ENCODE assay signal across 8 cellular contexts in the genomic region with DNA sequence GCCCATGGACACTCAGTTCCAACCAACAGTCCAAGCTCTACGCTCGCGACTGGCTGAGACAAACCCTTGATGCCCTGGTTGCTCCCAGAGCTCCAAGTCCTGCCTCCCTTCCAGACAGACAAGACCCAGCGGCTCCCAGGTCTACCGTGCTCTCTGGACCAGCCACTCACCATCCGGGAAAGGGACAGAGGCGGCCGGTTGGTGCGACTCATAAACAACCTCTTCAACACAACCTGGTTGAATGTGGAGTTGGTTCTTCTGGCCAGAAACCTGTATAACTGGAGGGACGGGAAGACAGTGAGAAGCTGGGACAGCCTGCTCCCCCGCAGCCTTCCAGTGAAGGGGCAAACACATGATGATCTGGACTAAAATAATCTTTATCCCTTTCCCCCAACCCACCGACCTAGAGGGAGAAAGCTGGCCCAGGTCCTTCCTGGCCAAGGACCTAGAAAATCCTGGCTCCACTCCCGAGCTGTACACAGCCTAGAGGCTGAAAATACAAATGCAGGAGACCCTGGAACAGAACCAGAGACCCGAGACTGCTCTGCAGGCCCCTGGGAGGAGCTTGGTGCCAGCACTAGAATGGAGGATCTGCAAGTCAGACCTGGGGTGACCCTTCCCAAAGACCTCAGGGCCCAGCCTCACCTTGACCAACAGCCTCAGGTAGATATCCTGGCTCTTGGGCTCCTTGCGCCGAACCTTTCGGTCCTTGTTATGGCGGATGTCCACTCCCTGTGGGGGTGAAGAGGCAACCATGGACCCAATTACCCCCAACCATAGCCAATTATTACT. TPM values are rescaled to one million over a fixed set of nuclear protein-coding genes. Genes with fewer than 3 reads are reported as not detected.
DNase-seq lines count a peak whose midpoint lies in the region; ATAC-seq, FAIRE-seq and TF ChIP-seq lines count a peak whose summit lies in the region.
"Had no signal": no experiment of that assay in that cellular context is flagged by ENCODE, and none has a peak within 500 bp of the region (broad histone marks: within the 10 kb centered on the region; RNA-seq: fewer than 3 reads in every experiment).

No MANE protein-coding gene starts in this region.

- H3K9me3 Mint-ChIP-seq in WTC11, result no peaks in the 10 kb centered on the region

- no peak for TF ChIP-seq CTCF in WTC11 (IDR thresholded peaks at IDR 0.05)

- H3K27me3 ChIP-seq in HAP-1 (ENCODE audit: low read depth) (no peaks in the 10 kb centered on the region), right cardiac atrium (ENCODE audit: control insufficient read depth, insufficient read depth) (no peaks in the 10 kb centered on the region), small intestine (ENCODE audit: control insufficient read depth in 2 of 2, insufficient read depth in 2 of 2, low read length in 2 of 2) (no peaks in the 10 kb centered on the region)

- peak overlapping the region; percentile 99 for H3K4me3 Mint-ChIP-seq in WTC11

- H3K27ac Mint-ChIP-seq in WTC11, result peak overlapping the region; percentile 100

- DNase-seq in HAP-1 (ENCODE audit: low spot score in 2 of 2), result peak in 1 of 2 experiments; percentile 29
- no peak for DNase-seq in WTC11 (ENCODE audit: low spot score)
- no peak for DNase-seq in right cardiac atrium
- DNase-seq in small intestine, result peak; percentile 38
- DNase-seq in RCC 7860 (ENCODE audit: low spot score), result no peak
- no peak for DNase-seq in NCI-H1048 (lab: John Stamatoyannopoulos, UW)
- DNase-seq in activated effector memory CD4-positive, alpha-beta T cell treated with Interleukin-2 at 50 U/mL for 16 hours, result no peak
- DNase-seq: effector CD4-positive, alpha-beta T cell had no signal

- H3K4me3 ChIP-seq in HAP-1 (peak overlapping the region; percentile 96), right cardiac atrium (ENCODE audit: low read length) (peak overlapping the region; percentile 69), small intestine (ENCODE audit: low read depth in 1 of 2, low read length in 2 of 2) (peak overlapping the region; percentile 34 to 81)

- 61% methylated on average over 18 of the region's 18 CpGs for WGBS in right cardiac atrium
- WGBS in small intestine, 3 donors, result 28 to 48% (median 29%) methylated on average over 18 of the region's 18 CpGs

- ATAC-seq in WTC11 (no peak), right cardiac atrium (no peak)

- intact Hi-C loops in right cardiac atrium (cut with DNase I), result no loop called here

- peaks cover 42% of the 10 kb centered on the region for H3K36me3 Mint-ChIP-seq in WTC11

- FAIRE-seq in small intestine (lab: Jason Lieb, UNC) (no peak), RCC 7860 (lab: Jason Lieb, UNC) (no peak)

- peaks cover 25% of the 10 kb centered on the region for H3K4me1 ChIP-seq in HAP-1
- peaks cover 5% of the 10 kb centered on the region for H3K4me1 ChIP-seq in right cardiac atrium (ENCODE audit: control insufficient read depth, insufficient read depth, low read length)
- peaks cover 0 to 5% of the 10 kb centered on the region in 2 donors for H3K4me1 ChIP-seq in small intestine (ENCODE audit: control insufficient read depth in 2 of 2, insufficient read depth in 1 of 2, low read depth in 1 of 2, low read length in 1 of 2)

- H3K4me1 Mint-ChIP-seq in WTC11, result peaks cover 59% of the 10 kb centered on the region

- in situ Hi-C loops in HAP-1 (cut with MboI; ENCODE audit: low sequenced_read_pairs), result no loop called here

- H3K36me3 ChIP-seq in HAP-1 (replicated peaks) (peaks cover 44% of the 10 kb centered on the region), small intestine (ENCODE audit: control insufficient read depth in 2 of 2, insufficient read depth in 2 of 2, low read length in 2 of 2) (peaks cover 0 to 16% of the 10 kb centered on the region in 2 donors)

- POLR2A ChIA-PET in WTC11 (lab: Charles Lee), result interaction anchor here (1.1 to 2.8 kb wide), 2 partner anchors 10 to 13 kb away, joined by 3 to 23 read pairs; no protein-coding TSS in a partner anchor

- no peaks in the 10 kb centered on the region for H3K9me3 ChIP-seq in HAP-1
- no peaks in the 10 kb centered on the region for H3K9me3 ChIP-seq in right cardiac atrium (ENCODE audit: control insufficient read depth, low read length)
- no peaks in the 10 kb centered on the region for H3K9me3 ChIP-seq in small intestine (ENCODE audit: control insufficient read depth, low read depth)

- H3K27ac ChIP-seq in right cardiac atrium (ENCODE audit: low read length), result no peak overlapping the region
- peak overlapping the region; percentile 90 to 95 for H3K27ac ChIP-seq in small intestine (ENCODE audit: low read depth in 1 of 2, low read length in 1 of 2)

- CTCF ChIA-PET in WTC11 (lab: Charles Lee), result interaction anchor here (1.0 to 1.3 kb wide), 2 partner anchors 8 to 13 kb away, joined by 3 to 10 read pairs; no protein-coding TSS in a partner anchor

- no peaks in the 10 kb centered on the region; the same call in 1 of the 2 replicates for H3K27me3 Mint-ChIP-seq in WTC11 (ENCODE audit: low read depth)

TF ChIP-seq in WTC11, 78 proteins besides CTCF, POLR2A, EP300 and RAD21 (continues in another document):
- TF ChIP-seq ZNF263 (CRISPR knock-in tag; IDR thresholded peaks at IDR 0.05; ENCODE audit: low read depth) (no peak), RELA (CRISPR knock-in tag; IDR thresholded peaks at IDR 0.05; ENCODE audit: borderline replicate concordance) (no peak), FOXJ3 (CRISPR knock-in tag; IDR thresholded peaks at IDR 0.05; ENCODE audit: borderline replicate concordance) (no peak), CREB1 (CRISPR knock-in tag; IDR thresholded peaks at IDR 0.05) (no peak), ATF1 (CRISPR knock-in tag; IDR thresholded peaks at IDR 0.05) (no peak), KAT7 (CRISPR knock-in tag; IDR thresholded peaks at IDR 0.05; ENCODE audit: borderline replicate concordance) (no peak), CBFB (CRISPR knock-in tag; IDR thresholded peaks at IDR 0.05; ENCODE audit: low read depth) (no peak), JUN (CRISPR knock-in tag; IDR thresholded peaks at IDR 0.05) (no peak), FOXP1 (CRISPR knock-in tag; IDR thresholded peaks at IDR 0.05; ENCODE audit: borderline replicate concordance) (no peak), OVOL2 (CRISPR knock-in tag; IDR thresholded peaks at IDR 0.05; ENCODE audit: borderline replicate concordance) (no peak), ESRRA (CRISPR knock-in tag; IDR thresholded peaks at IDR 0.05; ENCODE audit: borderline replicate concordance) (no peak), FOXK1 (CRISPR knock-in tag; IDR thresholded peaks at IDR 0.05) (no peak), JAZF1 (CRISPR knock-in tag; IDR thresholded peaks at IDR 0.05) (no peak), NFYB (CRISPR knock-in tag; conservative IDR thresholded peaks at IDR 0.05; ENCODE audit: low read depth) (no peak), MYBL2 (CRISPR knock-in tag; IDR thresholded peaks at IDR 0.05) (no peak)
- TF ChIP-seq, protein P1, sequence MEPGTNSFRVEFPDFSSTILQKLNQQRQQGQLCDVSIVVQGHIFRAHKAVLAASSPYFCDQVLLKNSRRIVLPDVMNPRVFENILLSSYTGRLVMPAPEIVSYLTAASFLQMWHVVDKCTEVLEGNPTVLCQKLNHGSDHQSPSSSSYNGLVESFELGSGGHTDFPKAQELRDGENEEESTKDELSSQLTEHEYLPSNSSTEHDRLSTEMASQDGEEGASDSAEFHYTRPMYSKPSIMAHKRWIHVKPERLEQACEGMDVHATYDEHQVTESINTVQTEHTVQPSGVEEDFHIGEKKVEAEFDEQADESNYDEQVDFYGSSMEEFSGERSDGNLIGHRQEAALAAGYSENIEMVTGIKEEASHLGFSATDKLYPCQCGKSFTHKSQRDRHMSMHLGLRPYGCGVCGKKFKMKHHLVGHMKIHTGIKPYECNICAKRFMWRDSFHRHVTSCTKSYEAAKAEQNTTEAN (CRISPR knock-in tag; IDR thresholded peaks at IDR 0.05), result no peak
- TF ChIP-seq, protein P2, sequence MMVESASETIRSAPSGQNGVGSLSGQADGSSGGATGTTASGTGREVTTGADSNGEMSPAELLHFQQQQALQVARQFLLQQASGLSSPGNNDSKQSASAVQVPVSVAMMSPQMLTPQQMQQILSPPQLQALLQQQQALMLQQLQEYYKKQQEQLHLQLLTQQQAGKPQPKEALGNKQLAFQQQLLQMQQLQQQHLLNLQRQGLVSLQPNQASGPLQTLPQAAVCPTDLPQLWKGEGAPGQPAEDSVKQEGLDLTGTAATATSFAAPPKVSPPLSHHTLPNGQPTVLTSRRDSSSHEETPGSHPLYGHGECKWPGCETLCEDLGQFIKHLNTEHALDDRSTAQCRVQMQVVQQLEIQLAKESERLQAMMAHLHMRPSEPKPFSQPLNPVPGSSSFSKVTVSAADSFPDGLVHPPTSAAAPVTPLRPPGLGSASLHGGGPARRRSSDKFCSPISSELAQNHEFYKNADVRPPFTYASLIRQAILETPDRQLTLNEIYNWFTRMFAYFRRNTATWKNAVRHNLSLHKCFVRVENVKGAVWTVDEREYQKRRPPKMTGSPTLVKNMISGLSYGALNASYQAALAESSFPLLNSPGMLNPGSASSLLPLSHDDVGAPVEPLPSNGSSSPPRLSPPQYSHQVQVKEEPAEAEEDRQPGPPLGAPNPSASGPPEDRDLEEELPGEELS (CRISPR knock-in tag; IDR thresholded peaks at IDR 0.05), result no peak
- TF ChIP-seq, protein P3, sequence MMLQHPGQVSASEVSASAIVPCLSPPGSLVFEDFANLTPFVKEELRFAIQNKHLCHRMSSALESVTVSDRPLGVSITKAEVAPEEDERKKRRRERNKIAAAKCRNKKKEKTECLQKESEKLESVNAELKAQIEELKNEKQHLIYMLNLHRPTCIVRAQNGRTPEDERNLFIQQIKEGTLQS (CRISPR knock-in tag; conservative IDR thresholded peaks at IDR 0.05), result no peak

RNA-seq across cellular contexts. Expression of a gene that starts 1.6 kb away (rescaled TPM):
- total RNA-seq in WTC11 (2021) (1,712 to 1,987 TPM (median 1,909 TPM) in 3 replicates), right cardiac atrium (100 to 1,000 TPM; 606 to 773 (median 699) TPM)
- polyA plus RNA-seq in right cardiac atrium (965 TPM), small intestine (1,000 to 10,000 TPM; 2,250 to 3,184 (median 2,942) TPM)

RNA-seq across cellular contexts. Expression of a gene that starts 2.0 kb away (rescaled TPM):
- total RNA-seq in WTC11 (2021) (46.7 to 64.6 TPM (median 48.4 TPM) in 3 replicates), right cardiac atrium (10 to 100 TPM in 3 of 4 donors, 1 to 10 TPM in 1; 7.3 to 12.7 (median 11.7) TPM)
- polyA plus RNA-seq in right cardiac atrium (11.0 TPM), small intestine (10 to 100 TPM; 46.8 to 85.7 (median 53.0) TPM)

RNA-seq across cellular contexts. Expression of a gene that starts 2.5 kb away (rescaled TPM):
- total RNA-seq in WTC11 (2021) (6.6 to 8.8 TPM (median 6.8 TPM) in 3 replicates), right cardiac atrium (under 1 TPM in 1 of 4 donors, not detected in 3; 0.33 TPM)
- polyA plus RNA-seq in right cardiac atrium (0.20 TPM), small intestine (100 to 1,000 TPM in 1 of 3 donors, 10 to 100 TPM in 2; 76.6 to 104 (median 94.0) TPM)

RNA-seq across cellular contexts. Expression of a gene that starts 10.8 kb away (rescaled TPM):
- total RNA-seq in WTC11 (2021) (not detected in 3 replicates), right cardiac atrium (not detected)
- polyA plus RNA-seq in right cardiac atrium (not detected), small intestine (under 1 TPM in 1 of 3 donors, not detected in 2; 0.22 TPM)

RNA-seq across cellular contexts. Expression of a gene that starts 19.8 kb away (rescaled TPM):
- total RNA-seq in WTC11 (2021) (10.5 to 12.0 TPM (median 11.4 TPM) in 3 replicates), right cardiac atrium (10 to 100 TPM in 3 of 4 donors, 1 to 10 TPM in 1; 2.8 to 16.9 (median 14.7) TPM)
- polyA plus RNA-seq in right cardiac atrium (9.5 TPM), small intestine (10 to 100 TPM; 12.5 to 40.3 (median 35.4) TPM)
